In the genomic region with DNA sequence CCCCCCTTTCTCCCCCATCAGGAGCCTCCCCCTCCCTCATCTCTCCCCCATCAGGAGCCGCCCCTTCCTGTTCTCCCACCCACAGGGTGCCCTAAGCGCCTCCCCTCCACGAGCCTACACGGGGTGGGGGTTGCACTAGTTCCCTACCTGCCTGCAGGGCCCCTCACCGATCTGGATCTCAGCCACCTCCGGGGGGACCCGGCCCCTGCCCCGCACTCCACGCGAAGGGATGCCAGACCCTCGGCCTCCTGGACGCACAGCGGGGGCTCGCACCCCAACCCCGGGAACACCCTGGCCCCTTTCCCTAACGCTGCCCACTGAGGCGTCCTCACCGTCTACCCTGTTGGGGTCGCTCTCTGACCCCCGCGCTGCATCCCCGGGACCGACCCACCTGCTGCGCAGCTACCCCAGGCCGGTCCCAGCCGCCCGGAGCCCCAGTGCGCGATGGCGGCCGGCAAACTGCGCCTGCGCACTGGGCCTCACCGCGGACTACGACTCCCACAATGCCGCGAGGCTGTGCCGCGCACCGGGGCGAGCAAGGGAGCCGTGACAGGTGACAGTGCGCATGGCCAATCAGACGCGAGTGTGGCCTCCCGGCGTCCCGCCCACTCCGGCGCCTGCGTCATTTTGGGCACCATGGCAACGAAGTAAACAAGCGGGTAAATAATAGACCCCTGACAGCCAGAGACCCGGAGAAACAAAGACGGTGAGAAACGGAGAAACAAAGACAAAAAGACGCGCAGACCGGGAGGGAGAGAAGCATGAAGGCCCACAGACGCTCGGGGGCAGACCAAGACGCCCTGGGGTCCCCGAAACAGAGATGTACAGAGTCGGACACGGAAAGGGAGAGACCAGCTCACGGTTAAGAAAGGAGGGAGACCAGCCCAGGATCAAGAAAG, we compare ENCODE assay signal across 8 cellular contexts. TPM values are rescaled to one million over a fixed set of nuclear protein-coding genes. Genes with fewer than 3 reads are reported as not detected.
DNase-seq lines count a peak whose midpoint lies in the region; ATAC-seq and TF ChIP-seq lines count a peak whose summit lies in the region.

A gene with protein sequence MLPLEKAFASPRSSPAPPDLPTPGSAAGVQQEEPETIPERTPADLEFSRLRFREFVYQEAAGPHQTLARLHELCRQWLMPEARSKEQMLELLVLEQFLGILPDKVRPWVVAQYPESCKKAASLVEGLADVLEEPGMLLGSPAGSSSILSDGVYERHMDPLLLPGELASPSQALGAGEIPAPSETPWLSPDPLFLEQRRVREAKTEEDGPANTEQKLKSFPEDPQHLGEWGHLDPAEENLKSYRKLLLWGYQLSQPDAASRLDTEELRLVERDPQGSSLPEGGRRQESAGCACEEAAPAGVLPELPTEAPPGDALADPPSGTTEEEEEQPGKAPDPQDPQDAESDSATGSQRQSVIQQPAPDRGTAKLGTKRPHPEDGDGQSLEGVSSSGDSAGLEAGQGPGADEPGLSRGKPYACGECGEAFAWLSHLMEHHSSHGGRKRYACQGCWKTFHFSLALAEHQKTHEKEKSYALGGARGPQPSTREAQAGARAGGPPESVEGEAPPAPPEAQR (minus strand): TSS at position 449 of the 899 bp plus-strand sequence. CDS start 7,964 bp downstream, outside the sequence.

- intact Hi-C loops in activated CD8-positive, alpha-beta T cell treated with anti-CD3 and anti-CD28 coated beads for 36 hours (cut with micrococcal nuclease) = no loop called here
- intact Hi-C loops in lower leg skin (cut with DNase I; ENCODE audit: low total_unique reads) = no loop called here

- CTCF ChIA-PET in activated CD8-positive, alpha-beta T cell treated with anti-CD3 and anti-CD28 coated beads for 36 hours (lab: Charles Lee) = interaction anchor here (2.3 kb wide), 1 partner anchor 58 kb away, joined by 6 read pairs; no protein-coding TSS in a partner anchor

- no peaks in the 10 kb centered on the region for H3K27me3 Mint-ChIP-seq in activated CD8-positive, alpha-beta T cell treated with anti-CD3 and anti-CD28 coated beads for 36 hours

- no peak for TF ChIP-seq POLR2A in lower leg skin (IDR thresholded peaks at IDR 0.05)

- ATAC-seq in HG02588 (IDR thresholded peaks at IDR 0.05; ENCODE audit: unreplicated experiment) = peak; percentile 80
- peak; percentile 99 for ATAC-seq in activated CD8-positive, alpha-beta T cell treated with anti-CD3 and anti-CD28 coated beads for 36 hours
- no peak for ATAC-seq in HG03280 (IDR thresholded peaks at IDR 0.05; ENCODE audit: unreplicated experiment)

- H3K4me1 Mint-ChIP-seq in activated CD8-positive, alpha-beta T cell treated with anti-CD3 and anti-CD28 coated beads for 36 hours (ENCODE audit: low read depth) = peaks cover 10% of the 10 kb centered on the region

- H3K4me3 Mint-ChIP-seq in activated CD8-positive, alpha-beta T cell treated with anti-CD3 and anti-CD28 coated beads for 36 hours = peak within 1 kb of the TSS; percentile 76

- POLR2A ChIA-PET in activated CD8-positive, alpha-beta T cell treated with anti-CD3 and anti-CD28 coated beads for 36 hours (lab: Charles Lee) = no interaction called here

- H3K4me3 ChIP-seq in lower leg skin (ENCODE audit: low read depth, poor library complexity, severe bottlenecking) = peak within 1 kb of the TSS; percentile 84

- peak within 1 kb of the TSS; percentile 96 for H3K27ac Mint-ChIP-seq in activated CD8-positive, alpha-beta T cell treated with anti-CD3 and anti-CD28 coated beads for 36 hours

- DNase-seq in DMS153 treated with DMSO at 0.1 percent for 48 hours (lab: John Stamatoyannopoulos, UW; ENCODE audit: unreplicated experiment) = peak; percentile 35
- DNase-seq in NCI-H226 = peak; percentile 64
- DNase-seq in activated CD8-positive, alpha-beta T cell treated with anti-CD3 and anti-CD28 coated beads for 36 hours = peak; percentile 98
- DNase-seq in ecto neural progenitor cell (ENCODE audit: low spot score) = peak; percentile 100
- DNase-seq in lower leg skin (ENCODE audit: low spot score in 2 of 2) = peak; percentile 92 to 99
- DNase-seq in stimulated activated CD4-positive, alpha-beta T cell treated with anti-CD3 and anti-CD28 coated beads, Interleukin-4, amount 100 ng/mL, for 1 hour = peak; percentile 94

- H3K36me3 Mint-ChIP-seq in activated CD8-positive, alpha-beta T cell treated with anti-CD3 and anti-CD28 coated beads for 36 hours (ENCODE audit: low read depth) = peaks cover 32% of the 10 kb centered on the region

- no peak for TF ChIP-seq CTCF in activated CD8-positive, alpha-beta T cell treated with anti-CD3 and anti-CD28 coated beads for 36 hours (IDR thresholded peaks at IDR 0.05)
- TF ChIP-seq CTCF in lower leg skin (IDR thresholded peaks at IDR 0.05) = no peak

- WGBS in lower leg skin, 2 donors = 1% methylated on average over 46 to 66 of the region's 67 CpGs

- H3K9me3 Mint-ChIP-seq in activated CD8-positive, alpha-beta T cell treated with anti-CD3 and anti-CD28 coated beads for 36 hours = peaks cover 19% of the 10 kb centered on the region

RNA-seq across cellular contexts. Expression of the gene that starts here (rescaled TPM):
- 10 to 100 TPM; 27.0 to 31.7 TPM for total RNA-seq in activated CD8-positive, alpha-beta T cell treated with anti-CD3 and anti-CD28 coated beads for 36 hours
- total RNA-seq in lower leg skin = 10 to 100 TPM; 35.3 to 64.3 (median 50.9) TPM

Comparison
In these comparisons a context has a peak if more than half of its experiments do, and no peak if none do; other contexts are left out.
1. DNase-seq: peak in every context shown above with its lines; median percentile 100 in ecto neural progenitor cell; 98 in activated CD8-positive, alpha-beta T cell treated with anti-CD3 and anti-CD28 coated beads for 36 hours; 96 in lower leg skin; 94 in stimulated activated CD4-positive, alpha-beta T cell treated with anti-CD3 and anti-CD28 coated beads, Interleukin-4, amount 100 ng/mL, for 1 hour; 64 in NCI-H226; 35 in DMS153 treated with DMSO at 0.1 percent for 48 hours.